1 cellular context compared by ENCODE assay signal in the genomic region with DNA sequence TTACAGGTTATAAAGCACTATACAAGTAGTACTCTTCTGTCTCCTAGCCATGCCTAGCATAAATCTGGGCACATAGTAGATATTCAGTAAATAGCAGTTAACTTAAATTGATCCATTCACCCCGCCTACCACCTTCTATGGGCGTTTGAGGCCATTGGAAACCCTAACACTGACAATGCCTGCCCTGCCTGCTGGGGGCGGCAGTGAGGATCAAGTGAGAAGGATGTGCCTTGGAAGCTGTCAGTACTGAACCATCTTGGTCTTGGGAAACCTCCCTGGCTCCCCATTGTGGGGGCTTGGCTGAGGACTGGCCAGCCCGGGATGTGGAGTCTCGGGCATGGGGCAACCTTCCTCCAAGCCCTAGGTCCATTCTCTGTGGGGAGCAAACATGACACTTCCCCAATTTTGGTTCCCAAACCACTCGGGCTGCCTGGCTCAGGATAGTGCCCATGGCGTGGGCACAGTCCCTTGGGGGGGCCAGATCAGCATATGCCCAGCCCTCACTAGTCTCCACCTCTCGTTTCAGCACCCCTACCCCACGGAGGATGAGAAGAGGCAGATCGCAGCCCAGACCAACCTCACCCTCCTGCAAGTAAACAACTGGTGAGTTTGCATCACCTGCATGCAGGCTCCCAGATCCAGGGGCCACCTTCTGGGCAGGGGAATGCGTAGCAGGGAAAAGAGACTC.
TF ChIP-seq lines count a peak whose summit lies in the region.

No MANE protein-coding gene starts in this region.

TF ChIP-seq in WTC11, 78 proteins besides CTCF, POLR2A, EP300 and RAD21 (continued from another document):
- TF ChIP-seq, protein P1, sequence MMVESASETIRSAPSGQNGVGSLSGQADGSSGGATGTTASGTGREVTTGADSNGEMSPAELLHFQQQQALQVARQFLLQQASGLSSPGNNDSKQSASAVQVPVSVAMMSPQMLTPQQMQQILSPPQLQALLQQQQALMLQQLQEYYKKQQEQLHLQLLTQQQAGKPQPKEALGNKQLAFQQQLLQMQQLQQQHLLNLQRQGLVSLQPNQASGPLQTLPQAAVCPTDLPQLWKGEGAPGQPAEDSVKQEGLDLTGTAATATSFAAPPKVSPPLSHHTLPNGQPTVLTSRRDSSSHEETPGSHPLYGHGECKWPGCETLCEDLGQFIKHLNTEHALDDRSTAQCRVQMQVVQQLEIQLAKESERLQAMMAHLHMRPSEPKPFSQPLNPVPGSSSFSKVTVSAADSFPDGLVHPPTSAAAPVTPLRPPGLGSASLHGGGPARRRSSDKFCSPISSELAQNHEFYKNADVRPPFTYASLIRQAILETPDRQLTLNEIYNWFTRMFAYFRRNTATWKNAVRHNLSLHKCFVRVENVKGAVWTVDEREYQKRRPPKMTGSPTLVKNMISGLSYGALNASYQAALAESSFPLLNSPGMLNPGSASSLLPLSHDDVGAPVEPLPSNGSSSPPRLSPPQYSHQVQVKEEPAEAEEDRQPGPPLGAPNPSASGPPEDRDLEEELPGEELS (CRISPR knock-in tag; IDR thresholded peaks at IDR 0.05), result no peak
